7 cellular contexts compared by ENCODE assay signal in the genomic region with DNA sequence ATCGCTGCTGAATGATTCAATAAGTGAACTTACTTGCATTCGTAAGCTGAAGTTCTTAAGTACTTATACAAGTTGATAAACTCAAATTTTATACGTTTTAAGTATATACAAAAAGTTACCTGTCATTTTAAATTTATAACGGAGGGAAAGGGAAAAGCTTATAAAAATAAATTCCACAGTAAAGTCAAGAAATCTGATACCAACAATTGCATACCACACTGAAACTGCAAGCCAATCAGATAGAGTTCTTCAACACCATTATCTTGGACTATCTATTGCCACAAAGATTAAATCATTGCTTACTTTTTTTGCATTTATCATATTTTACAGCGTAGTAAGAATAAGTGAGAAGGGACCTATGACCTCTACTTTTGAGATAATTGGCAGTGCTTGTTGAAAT.
"Had no signal": no experiment of that assay in that cellular context is flagged by ENCODE, and none has a peak within 500 bp of the region (broad histone marks: within the 10 kb centered on the region; RNA-seq: fewer than 3 reads in every experiment).

No MANE protein-coding gene starts in this region.

- H2AFZ ChIP-seq: GM23338 had no signal

- DNase-seq: H9, HCEC 1CT, HFFc6, Karpas-422, KBM-7 had no signal

- H3K4me3 ChIP-seq: GM23338 had no signal

- H3K27ac ChIP-seq: KMS-11 had no signal

- ATAC-seq: GM23338 had no signal

- H3K9ac ChIP-seq: KMS-11 had no signal

- H3K4me2 ChIP-seq: GM23338, KMS-11 had no signal
